Comparison of ENCODE assay signal across 25 cellular contexts in genomic region chr5:42403236-42403635, GRCh38. TPM values are rescaled to one million over a fixed set of nuclear protein-coding genes. Genes with fewer than 3 reads are reported as not detected.
"Had no signal": no experiment of that assay in that cellular context is flagged by ENCODE, and none has a peak within 500 bp of the region (broad histone marks: within the 10 kb centered on the region; RNA-seq: fewer than 3 reads in every experiment).

No MANE protein-coding gene starts in this region.

- H3K9me2 ChIP-seq: SK-N-SH had no signal

- H3K9me3 ChIP-seq: MG63, SJSA1, SK-N-SH had no signal

- H3K27me3 ChIP-seq: MG63, SJSA1 had no signal

- ATAC-seq: HepG2 had no signal

- DNase-seq: IMR-90, Karpas-422, KG1, MG63, NCI-H1092, NCI-H1105 treated with DMSO at 0.1 percent for 48 hours, NCI-H1417 treated with DMSO at 0.1 percent for 48 hours, NCI-H146, NCI-H187, NCI-H2029, NCI-H2081 treated with DMSO at 0.1 percent for 48 hours, NCI-H2171, NCI-H226, NCI-H446, NCI-H510A, NCI-H524 treated with DMSO at 0.1 percent for 48 hours, NCI-H69, NCI-H774, Right ventricle myocardium superior, RPMI8226, SIG-M5, SK-N-SH, SW 1271 had no signal

- H3K4me1 ChIP-seq: SJSA1 had no signal

- H3K4me3 ChIP-seq: MG63, SJSA1 had no signal

- H3K36me3 ChIP-seq: MG63, SJSA1 had no signal

- H3K4me2 ChIP-seq: SK-N-SH had no signal

- H3K27ac ChIP-seq: SJSA1 had no signal

RNA-seq across cellular contexts. Expression of gene GHR, which starts 20.0 kb away (rescaled TPM):
- total RNA-seq: HepG2 had no signal
